Comparison of ENCODE assay signal across 6 cellular contexts in genomic region chr1:29399465-29399864, GRCh38.
"Had no signal": no experiment of that assay in that cellular context is flagged by ENCODE, and none has a peak within 500 bp of the region (broad histone marks: within the 10 kb centered on the region; RNA-seq: fewer than 3 reads in every experiment).

No MANE protein-coding gene starts in this region.

- H3K9ac ChIP-seq: KMS-11 had no signal

- FAIRE-seq: HepG2 had no signal

- H3K4me2 ChIP-seq: KMS-11 had no signal

- DNase-seq: IMR-90, KBM-7, KG1 had no signal

- ATAC-seq: HepG2 had no signal

- H3K27ac ChIP-seq: HL-60, KMS-11 had no signal
